ENCODE assay signal across 14 cellular contexts in genomic region chr5:32690153-32690552, GRCh38. TPM values are rescaled to one million over a fixed set of nuclear protein-coding genes. Genes with fewer than 3 reads are reported as not detected.
DNase-seq lines count a peak whose midpoint lies in the region; ATAC-seq, FAIRE-seq and TF ChIP-seq lines count a peak whose summit lies in the region.
"Had no signal": no experiment of that assay in that cellular context is flagged by ENCODE, and none has a peak within 500 bp of the region (broad histone marks: within the 10 kb centered on the region; RNA-seq: fewer than 3 reads in every experiment).

No MANE protein-coding gene starts in this region.

- peaks cover 6 to 26% of the 10 kb centered on the region in 2 experiments for H3K4me1 ChIP-seq in SK-N-SH (ENCODE audit: control insufficient read depth in 1 of 2, insufficient read depth in 2 of 2, low read depth in 1 of 2, low read length in 1 of 2)
- H3K4me1 ChIP-seq in astrocyte (ENCODE audit: insufficient read depth, low read length) = peaks cover 16% of the 10 kb centered on the region
- H3K4me1 ChIP-seq in MM.1S (ENCODE audit: low read length) = no peaks in the 10 kb centered on the region

- H3K36me3 Mint-ChIP-seq in astrocyte (ENCODE audit: low read depth, unreplicated experiment) = no peaks in the 10 kb centered on the region

- peak; percentile 40; the same call in 1 of the 2 replicates for TF ChIP-seq CTCF in SK-N-SH (IDR thresholded peaks at IDR 0.05)
- TF ChIP-seq CTCF in astrocyte (IDR thresholded peaks at IDR 0.05; ENCODE audit: insufficient read depth, low read depth, low read length) = peak; percentile 3
- TF ChIP-seq CTCF in MM.1S (IDR thresholded peaks at IDR 0.05; ENCODE audit: low read length) = no peak; the same call in 1 of the 2 replicates

- FAIRE-seq in astrocyte (lab: Jason Lieb, UNC) = no peak
- FAIRE-seq: GM12892 had no signal

- H3K4me3 Mint-ChIP-seq in astrocyte (ENCODE audit: unreplicated experiment) = no peak overlapping the region
- H3K4me3 Mint-ChIP-seq: nephron; stimulated activated naive CD8-positive, alpha-beta T cell treated with anti-CD3 and anti-CD28 coated beads, Interleukin-15, Interleukin-2, amounts not matched to agents 100 ng/mL and 50 ng/mL, for 24 hours had no signal

- H3K79me2 ChIP-seq in SK-N-SH (ENCODE audit: insufficient read depth) (no peaks in the 10 kb centered on the region), astrocyte (ENCODE audit: insufficient read depth, low read length) (no peaks in the 10 kb centered on the region), MM.1S (ENCODE audit: low read length) (no peaks in the 10 kb centered on the region)

- H3K4me2 ChIP-seq in SK-N-SH = no peak overlapping the region
- no peak overlapping the region for H3K4me2 ChIP-seq in astrocyte (ENCODE audit: low read length)
- no peak overlapping the region for H3K4me2 ChIP-seq in MM.1S (ENCODE audit: low read depth, low read length)
- H3K4me2 ChIP-seq: BLaER1 treated with 17β-estradiol and CSF1 and Interleukin-3, amounts not matched to agents 10 nM and 100 nM had no signal

- no peaks in the 10 kb centered on the region for H3K36me3 ChIP-seq in SK-N-SH (replicated peaks in 1 of 2; ENCODE audit: control insufficient read depth in 1 of 2, insufficient read depth in 2 of 2, low read length in 1 of 2)
- H3K36me3 ChIP-seq in astrocyte (ENCODE audit: insufficient read depth, low read length) = no peaks in the 10 kb centered on the region
- H3K36me3 ChIP-seq in MM.1S (replicated peaks; ENCODE audit: insufficient read depth, low read length) = no peaks in the 10 kb centered on the region
- H3K36me3 ChIP-seq: BLaER1 treated with 17β-estradiol and CSF1 and Interleukin-3, amounts not matched to agents 10 nM and 100 nM had no signal

- H3K9ac ChIP-seq in SK-N-SH (no peak overlapping the region), astrocyte (ENCODE audit: low read length) (no peak overlapping the region), MM.1S (ENCODE audit: low read length) (no peak overlapping the region)
- H3K9ac ChIP-seq: BLaER1 treated with 17β-estradiol and CSF1 and Interleukin-3, amounts not matched to agents 10 nM and 100 nM had no signal

- no peak for TF ChIP-seq EP300 in SK-N-SH (IDR thresholded peaks at IDR 0.05; ENCODE audit: borderline replicate concordance in 1 of 2, low read depth in 1 of 2, low read length in 1 of 2)

- H4K20me1 ChIP-seq in SK-N-SH (ENCODE audit: insufficient read depth) (no peaks in the 10 kb centered on the region), astrocyte (ENCODE audit: insufficient read depth, low read length) (no peaks in the 10 kb centered on the region), MM.1S (ENCODE audit: insufficient read depth, low read length) (no peaks in the 10 kb centered on the region)
- H4K20me1 ChIP-seq: BLaER1 treated with 17β-estradiol and CSF1 and Interleukin-3, amounts not matched to agents 10 nM and 100 nM had no signal

- no peaks in the 10 kb centered on the region for H3K9me3 ChIP-seq in SK-N-SH
- peaks cover 3% of the 10 kb centered on the region for H3K9me3 ChIP-seq in astrocyte (ENCODE audit: insufficient read depth, low read depth, low read length)
- no peaks in the 10 kb centered on the region for H3K9me3 ChIP-seq in MM.1S (replicated peaks; ENCODE audit: insufficient read depth, low read length)

- H2AFZ ChIP-seq in SK-N-SH (ENCODE audit: low read depth) (no peak overlapping the region), astrocyte (ENCODE audit: low read depth, low read length) (no peak overlapping the region), MM.1S (ENCODE audit: low read length) (no peak overlapping the region)

- H3K27ac ChIP-seq in SK-N-SH (ENCODE audit: low read depth in 2 of 2, low read length in 1 of 2) (peak overlapping the region in 1 of 2 experiments; percentile 13; a peak in 1 of 4 replicates), astrocyte (ENCODE audit: low read depth, low read length) (no peak overlapping the region), MM.1S (ENCODE audit: low read length) (no peak overlapping the region)
- H3K27ac ChIP-seq: BLaER1 treated with 17β-estradiol and CSF1 and Interleukin-3, amounts not matched to agents 10 nM and 100 nM; dorsolateral prefrontal cortex had no signal

- H3K27me3 Mint-ChIP-seq in astrocyte (ENCODE audit: low read depth, unreplicated experiment) = no peaks in the 10 kb centered on the region

- H3K27ac Mint-ChIP-seq in astrocyte (ENCODE audit: unreplicated experiment) = no peak overlapping the region
- H3K27ac Mint-ChIP-seq: nephron; stimulated activated naive CD8-positive, alpha-beta T cell treated with anti-CD3 and anti-CD28 coated beads, Interleukin-15, Interleukin-2, amounts not matched to agents 100 ng/mL and 50 ng/mL, for 24 hours had no signal

- H3K4me3 ChIP-seq in SK-N-SH (ENCODE audit: low read depth in 2 of 2, low read length in 1 of 2) (no peak overlapping the region), astrocyte (ENCODE audit: insufficient read depth, low read depth, low read length) (no peak overlapping the region), MM.1S (ENCODE audit: low read length) (no peak overlapping the region)
- H3K4me3 ChIP-seq in Jurkat, Clone E6-1 (ENCODE audit: low read length) = no peak overlapping the region
- H3K4me3 ChIP-seq: BLaER1 treated with 17β-estradiol and CSF1 and Interleukin-3, amounts not matched to agents 10 nM and 100 nM; dorsolateral prefrontal cortex had no signal

- DNase-seq in SK-N-SH (no peak), astrocyte (ENCODE audit: low read depth) (no peak), lung microvascular endothelial cell (ENCODE audit: low read depth in 2 of 2) (peak; percentile 27 to 36), NCI-H526 treated with DMSO at 0.1 percent for 48 hours (lab: John Stamatoyannopoulos, UW) (no peak), MM.1S (no peak)
- peak; percentile 7 for DNase-seq in Jurkat, Clone E6-1 (ENCODE audit: low read depth, low spot score)
- DNase-seq: dorsolateral prefrontal cortex, T-helper 9 cell had no signal

- CTCF ChIA-PET in SK-N-SH (lab: Yijun Ruan, JAX) = no interaction called here

- no peaks in the 10 kb centered on the region for H3K27me3 ChIP-seq in SK-N-SH (ENCODE audit: insufficient read depth)
- H3K27me3 ChIP-seq in astrocyte (ENCODE audit: insufficient read depth, low read length) = no peaks in the 10 kb centered on the region
- no peaks in the 10 kb centered on the region for H3K27me3 ChIP-seq in MM.1S (replicated peaks; ENCODE audit: insufficient read depth, low read length)
- H3K27me3 ChIP-seq: BLaER1 treated with 17β-estradiol and CSF1 and Interleukin-3, amounts not matched to agents 10 nM and 100 nM; dorsolateral prefrontal cortex had no signal

- 34% methylated on average over 2 of the region's 2 CpGs for WGBS in SK-N-SH (ENCODE audit: low lambda C conversion rate)

- POLR2A ChIA-PET in SK-N-SH (lab: Yijun Ruan, JAX) = no interaction called here

- peaks cover 30% of the 10 kb centered on the region for H3F3A ChIP-seq in SK-N-SH (replicated peaks; ENCODE audit: insufficient read depth)
- no peaks in the 10 kb centered on the region for H3F3A ChIP-seq in MM.1S (ENCODE audit: insufficient read depth, low read length)

- H3K4me1 Mint-ChIP-seq in astrocyte (ENCODE audit: low read depth, unreplicated experiment) = peaks cover 4% of the 10 kb centered on the region

- no peak for TF ChIP-seq RAD21 in SK-N-SH (IDR thresholded peaks at IDR 0.05; ENCODE audit: low read length)

- ATAC-seq in SK-N-SH treated with all-trans-retinoic acid at 6 μM for 48 hours (no peak), HG03520 (IDR thresholded peaks at IDR 0.05; ENCODE audit: unreplicated experiment) (no peak)

- peaks cover 9% of the 10 kb centered on the region for H3K9me3 Mint-ChIP-seq in astrocyte (ENCODE audit: unreplicated experiment)

- H3K9me2 ChIP-seq in SK-N-SH = no peaks in the 10 kb centered on the region
- H3K9me2 ChIP-seq in MM.1S (replicated peaks; ENCODE audit: insufficient read depth, low read length) = no peaks in the 10 kb centered on the region

TF ChIP-seq in SK-N-SH, 30 proteins besides CTCF, POLR2A, EP300 and RAD21 (continues in another document):
- TF ChIP-seq SIN3A (IDR thresholded peaks at IDR 0.05; ENCODE audit: borderline replicate concordance, low read depth, low read length) (no peak), FOXM1 (IDR thresholded peaks at IDR 0.05; ENCODE audit: low read depth) (no peak), TAF1 (IDR thresholded peaks at IDR 0.05; ENCODE audit: borderline replicate concordance, low read depth, low read length) (no peak)
- TF ChIP-seq, protein P1, sequence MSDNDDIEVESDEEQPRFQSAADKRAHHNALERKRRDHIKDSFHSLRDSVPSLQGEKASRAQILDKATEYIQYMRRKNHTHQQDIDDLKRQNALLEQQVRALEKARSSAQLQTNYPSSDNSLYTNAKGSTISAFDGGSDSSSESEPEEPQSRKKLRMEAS (IDR thresholded peaks at IDR 0.05; ENCODE audit: low read depth) = no peak
- TF ChIP-seq, protein P2, sequence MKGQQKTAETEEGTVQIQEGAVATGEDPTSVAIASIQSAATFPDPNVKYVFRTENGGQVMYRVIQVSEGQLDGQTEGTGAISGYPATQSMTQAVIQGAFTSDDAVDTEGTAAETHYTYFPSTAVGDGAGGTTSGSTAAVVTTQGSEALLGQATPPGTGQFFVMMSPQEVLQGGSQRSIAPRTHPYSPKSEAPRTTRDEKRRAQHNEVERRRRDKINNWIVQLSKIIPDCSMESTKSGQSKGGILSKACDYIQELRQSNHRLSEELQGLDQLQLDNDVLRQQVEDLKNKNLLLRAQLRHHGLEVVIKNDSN (IDR thresholded peaks at IDR 0.05; ENCODE audit: borderline replicate concordance, low read depth) = no peak

TF ChIP-seq in SK-N-SH treated with all-trans-retinoic acid at 6 μM for 48 hours, 23 proteins besides CTCF, POLR2A, EP300 and RAD21 (continues in another document):
- TF ChIP-seq BACH2 (CRISPR knock-in tag; IDR thresholded peaks at IDR 0.05; ENCODE audit: borderline replicate concordance) (no peak), GLIS3 (CRISPR knock-in tag; IDR thresholded peaks at IDR 0.05) (no peak), RARB (CRISPR knock-in tag; IDR thresholded peaks at IDR 0.05) (no peak)

RNA-seq across cellular contexts. Expression of gene NPR3, which starts 21.0 kb away (rescaled TPM):
- 35.8 and 49.7 TPM in 2 replicates for polyA plus RNA-seq in SK-N-SH (2012; rRNA removed)
- polyA plus RNA-seq in SK-N-SH (2012; cell fraction: cytosol; rRNA removed) = 34.1 and 48.3 TPM in 2 replicates
- polyA plus RNA-seq in SK-N-SH (2012; cell fraction: nucleus; rRNA removed) = 28.9 and 53.2 TPM in 2 replicates
- 0.41 TPM for polyA plus RNA-seq in Jurkat, Clone E6-1 (2012; ENCODE audit: insufficient read depth, insufficient read length)
- total RNA-seq in astrocyte = 0.50 and 1.1 TPM in 2 replicates
- total RNA-seq in lung microvascular endothelial cell = under 0.01 and 0.22 TPM in 2 replicates

Comparison
In these comparisons a context has a peak if more than half of its experiments do, and no peak if none do; other contexts are left out.
1. DNase-seq: peak in Jurkat, Clone E6-1 (single experiment) and lung microvascular endothelial cell (2 of 2); none in SK-N-SH (single experiment), astrocyte (single experiment), NCI-H526 treated with DMSO at 0.1 percent for 48 hours (single experiment) and MM.1S (single experiment).